ENCODE assay signal across 20 cellular contexts in genomic region chr1:153607381-153607780, GRCh38. TPM values are rescaled to one million over a fixed set of nuclear protein-coding genes. Genes with fewer than 3 reads are reported as not detected.
DNase-seq lines count a peak whose midpoint lies in the region; ATAC-seq and TF ChIP-seq lines count a peak whose summit lies in the region.
"Had no signal": no experiment of that assay in that cellular context is flagged by ENCODE, and none has a peak within 500 bp of the region (broad histone marks: within the 10 kb centered on the region; RNA-seq: fewer than 3 reads in every experiment).

No MANE protein-coding gene starts in this region.

- H3K4me3 ChIP-seq in heart right ventricle (peak overlapping the region in 8 of 10 donors; percentile 41 to 73 (median 57)), osteoblast (ENCODE audit: insufficient read depth, low read length) (no peak overlapping the region), upper lobe of right lung (peak overlapping the region; percentile 53)

- H3K36me3 ChIP-seq in heart right ventricle (peaks cover 0 to 36% (median 14%) of the 10 kb centered on the region in 9 donors), osteoblast (ENCODE audit: insufficient read depth, low read length) (peaks cover 33% of the 10 kb centered on the region), upper lobe of right lung (peaks cover 13% of the 10 kb centered on the region)
- H3K36me3 ChIP-seq: neutrophil, WERI-Rb-1 had no signal

- no peak overlapping the region for H3K4me2 ChIP-seq in osteoblast (ENCODE audit: insufficient read depth, low read length)

- no peaks in the 10 kb centered on the region for H3K9me3 ChIP-seq in heart right ventricle
- no peaks in the 10 kb centered on the region for H3K9me3 ChIP-seq in osteoblast (ENCODE audit: low read depth, low read length)
- H3K9me3 ChIP-seq in upper lobe of right lung = no peaks in the 10 kb centered on the region
- H3K9me3 ChIP-seq: neutrophil, tibial artery had no signal

- ATAC-seq in heart right ventricle (no peak), upper lobe of right lung (no peak), HG02759 (IDR thresholded peaks at IDR 0.05; ENCODE audit: unreplicated experiment) (no peak)
- ATAC-seq: activated CD8-positive, alpha-beta T cell treated with anti-CD3 and anti-CD28 coated beads for 36 hours; T-cell had no signal

- intact Hi-C loops in heart right ventricle (cut with DNase I) = loop anchor here in 1 of 10 donors (5.0 kb wide), 1 partner anchor 35 kb away; no protein-coding TSS in a partner anchor
- intact Hi-C loops in cardiac septum (cut with DNase I) = no loop called here
- intact Hi-C loops in upper lobe of right lung (cut with DNase I) = no loop called here

- H2AFZ ChIP-seq in osteoblast (ENCODE audit: low read length) = no peak overlapping the region

- H3K27me3 ChIP-seq in heart right ventricle = no peaks in the 10 kb centered on the region
- H3K27me3 ChIP-seq in osteoblast (ENCODE audit: insufficient read depth, low read length) = no peaks in the 10 kb centered on the region
- no peaks in the 10 kb centered on the region for H3K27me3 ChIP-seq in upper lobe of right lung
- H3K27me3 ChIP-seq: tibial artery had no signal

- peaks cover 24% of the 10 kb centered on the region for H4K20me1 ChIP-seq in osteoblast (ENCODE audit: insufficient read depth, low read length)

- 81 to 84% methylated on average over 8 of the region's 8 CpGs for WGBS in heart right ventricle, 2 donors

- peaks cover 61% of the 10 kb centered on the region for H3K79me2 ChIP-seq in osteoblast (ENCODE audit: insufficient read depth, low read length)

- H3K4me1 ChIP-seq in heart right ventricle (peaks cover 10 to 51% (median 34%) of the 10 kb centered on the region in 9 donors), osteoblast (ENCODE audit: insufficient read depth, low read length) (peaks cover 34% of the 10 kb centered on the region), upper lobe of right lung (peaks cover 37% of the 10 kb centered on the region)

- TF ChIP-seq CTCF in heart right ventricle (IDR thresholded peaks at IDR 0.05) (no peak), osteoblast (IDR thresholded peaks at IDR 0.05; ENCODE audit: extremely low read depth, low read depth, low read length) (no peak), upper lobe of right lung (IDR thresholded peaks at IDR 0.05) (no peak)

- no peak for DNase-seq in heart right ventricle
- DNase-seq in cardiac septum (ENCODE audit: low spot score) = no peak
- no peak for DNase-seq in epithelial cell of prostate (ENCODE audit: low read depth, low spot score)
- peak; percentile 46 for DNase-seq in osteoblast (ENCODE audit: insufficient read length, low spot score, missing footprints)
- DNase-seq in upper lobe of right lung = no peak
- DNase-seq in HT-29 (ENCODE audit: low spot score) = no peak
- DNase-seq in stimulated activated CD4-positive, alpha-beta T cell treated with anti-CD3 and anti-CD28 coated beads, Interleukin-4, amount 100 ng/mL, for 1 hour = no peak
- DNase-seq: activated CD8-positive, alpha-beta T cell treated with anti-CD3 and anti-CD28 coated beads for 36 hours; CD4-positive, CD25-positive, alpha-beta regulatory T cell; DMS79 treated with DMSO at 0.1 percent for 48 hours; MV-4-11; NCI-H2081; stimulated activated CD4-positive, alpha-beta T cell treated with anti-CD3 and anti-CD28 coated beads, Interleukin-4, amount 100 ng/mL, for 4 hours; T-cell; tibial artery; WERI-Rb-1 had no signal

- H3K27ac ChIP-seq in heart right ventricle (peak overlapping the region in 9 of 10 donors; percentile 90 to 99 (median 98)), epithelial cell of prostate (peak overlapping the region; percentile 100), osteoblast (ENCODE audit: low read depth, low read length) (no peak overlapping the region), upper lobe of right lung (peak overlapping the region; percentile 93)
- H3K27ac ChIP-seq: neutrophil, WERI-Rb-1 had no signal

RNA-seq across cellular contexts. Expression of gene S100A16, which starts 5.6 kb away (rescaled TPM):
- total RNA-seq in heart right ventricle = 10 to 100 TPM; 28.8 to 68.2 (median 40.2) TPM
- 100 to 1,000 TPM in 1 of 2 donors, 10 to 100 TPM in 1; 98.6 to 176 TPM for polyA plus RNA-seq in heart right ventricle
- total RNA-seq in cardiac septum = 39.8 TPM
- 160 and 190 TPM in 2 replicates for total RNA-seq in osteoblast
- total RNA-seq in upper lobe of right lung = 69.6 TPM
- total RNA-seq in HT-29 (2014; rRNA removed; shearing (Covaris generic)) = 282 and 292 TPM in 2 replicates
- total RNA-seq: activated CD8-positive, alpha-beta T cell treated with anti-CD3 and anti-CD28 coated beads for 36 hours; CD4-positive, CD25-positive, alpha-beta regulatory T cell had no signal
- polyA plus RNA-seq: CD4-positive, CD25-positive, alpha-beta regulatory T cell had no signal

RNA-seq across cellular contexts. Expression of gene S100A14, which starts 8.7 kb away (rescaled TPM):
- total RNA-seq in heart right ventricle = 1 to 10 TPM; 1.7 to 7.3 (median 4.6) TPM
- polyA plus RNA-seq in heart right ventricle = 1 to 10 TPM in 1 of 2 donors, under 1 TPM in 1; 0.80 to 4.1 TPM
- 3.4 TPM for total RNA-seq in cardiac septum
- 0.36 TPM in 1 of 2 replicates, not detected in the other for total RNA-seq in osteoblast
- total RNA-seq in upper lobe of right lung = 112 TPM
- total RNA-seq in HT-29 (2014; rRNA removed; shearing (Covaris generic)) = 35.6 and 46.2 TPM in 2 replicates
- total RNA-seq: A673; activated CD8-positive, alpha-beta T cell treated with anti-CD3 and anti-CD28 coated beads for 36 hours; CD4-positive, CD25-positive, alpha-beta regulatory T cell; RPMI7951 had no signal
- polyA plus RNA-seq: CD4-positive, CD25-positive, alpha-beta regulatory T cell had no signal

RNA-seq across cellular contexts. Expression of gene S100A13, which starts 19.9 kb away (rescaled TPM):
- 100 to 1,000 TPM; 101 to 150 (median 125) TPM for total RNA-seq in heart right ventricle
- 100 to 1,000 TPM; 173 to 335 TPM for polyA plus RNA-seq in heart right ventricle
- 200 TPM for total RNA-seq in cardiac septum
- 121 and 165 TPM in 2 replicates for total RNA-seq in osteoblast
- 76.1 TPM for total RNA-seq in upper lobe of right lung
- total RNA-seq in HT-29 (2014; rRNA removed; shearing (Covaris generic)) = 78.7 and 87.3 TPM in 2 replicates

RNA-seq across cellular contexts. Expression of gene S100A1, which starts 20.9 kb away (rescaled TPM):
- total RNA-seq in heart right ventricle (1,000 to 10,000 TPM; 1,287 to 3,035 (median 2,343) TPM), cardiac septum (1,915 TPM), osteoblast (0.29 TPM in 1 of 2 replicates, not detected in the other), upper lobe of right lung (not detected)
- 1,000 to 10,000 TPM in 1 of 2 donors, 100 to 1,000 TPM in 1; 685 to 2,765 TPM for polyA plus RNA-seq in heart right ventricle
- 0.15 TPM in 1 of 2 replicates, not detected in the other for total RNA-seq in HT-29 (2014; rRNA removed; shearing (Covaris generic))
- total RNA-seq: A673; activated CD8-positive, alpha-beta T cell treated with anti-CD3 and anti-CD28 coated beads for 36 hours; CD4-positive, CD25-positive, alpha-beta regulatory T cell; T-cell had no signal
- polyA plus RNA-seq: CD4-positive, CD25-positive, alpha-beta regulatory T cell had no signal

RNA-seq across cellular contexts. Expression of gene CHTOP, which starts 26.5 kb away (rescaled TPM):
- total RNA-seq in heart right ventricle (10 to 100 TPM; 67.4 to 95.5 (median 77.8) TPM), cardiac septum (90.4 TPM), osteoblast (38.9 and 40.9 TPM in 2 replicates), upper lobe of right lung (63.5 TPM)
- polyA plus RNA-seq in heart right ventricle = 10 to 100 TPM; 61.6 to 76.2 TPM
- 63.7 and 69.4 TPM in 2 replicates for total RNA-seq in HT-29 (2014; rRNA removed; shearing (Covaris generic))
